Comparison of ENCODE assay signal across 15 cellular contexts in genomic region chr3:127815641-127816605, GRCh38. TPM values are rescaled to one million over a fixed set of nuclear protein-coding genes. Genes with fewer than 3 reads are reported as not detected.
DNase-seq lines count a peak whose midpoint lies in the region; ATAC-seq, FAIRE-seq and TF ChIP-seq lines count a peak whose summit lies in the region.
"Had no signal": no experiment of that assay in that cellular context is flagged by ENCODE, and none has a peak within 500 bp of the region (broad histone marks: within the 10 kb centered on the region; RNA-seq: fewer than 3 reads in every experiment).

No MANE protein-coding gene starts in this region.

- FAIRE-seq in kidney (lab: Jason Lieb, UNC): no peak

- no peaks in the 10 kb centered on the region for H3K27me3 ChIP-seq in hepatocyte
- H3K27me3 ChIP-seq in gastrocnemius medialis: no peaks in the 10 kb centered on the region

- H3K27ac ChIP-seq in hepatocyte (peak overlapping the region; percentile 89), gastrocnemius medialis (peak overlapping the region; percentile 80 to 92 (median 84)), kidney (ENCODE audit: low read depth in 2 of 2, low read length in 2 of 2) (peak overlapping the region in 1 of 2 donors; percentile 53)
- H3K27ac ChIP-seq: prostate gland had no signal

- no peak for TF ChIP-seq POLR2A in gastrocnemius medialis (IDR thresholded peaks at IDR 0.05)

- H2AFZ ChIP-seq in hepatocyte: no peak overlapping the region

- no peaks in the 10 kb centered on the region for H3K9me2 ChIP-seq in hepatocyte (replicated peaks; ENCODE audit: insufficient read depth)

- H3K4me1 ChIP-seq in hepatocyte (ENCODE audit: insufficient read depth): peaks cover 46% of the 10 kb centered on the region
- H3K4me1 ChIP-seq in gastrocnemius medialis: peaks cover 59 to 79% of the 10 kb centered on the region in 2 donors
- H3K4me1 ChIP-seq in kidney (ENCODE audit: control insufficient read depth in 1 of 2, insufficient read depth in 1 of 2, low read depth in 1 of 2, low read length in 2 of 2): peaks cover 18 to 29% of the 10 kb centered on the region in 2 donors

- peak in 2 of 3 experiments; percentile 20 to 68 for DNase-seq in NCI-H1417 (lab: John Stamatoyannopoulos, UW)
- no peak for DNase-seq in NCI-H1417 treated with DMSO at 0.1 percent for 48 hours (lab: John Stamatoyannopoulos, UW)
- DNase-seq in NCI-H2029 treated with DMSO at 0.1 percent for 48 hours (lab: John Stamatoyannopoulos, UW): peak; percentile 50
- DNase-seq in hepatocyte (ENCODE audit: low spot score): peak; percentile 73
- no peak for DNase-seq in gastrocnemius medialis
- DNase-seq in kidney: no peak
- no peak for DNase-seq in amygdala (lab: John Stamatoyannopoulos, UW)
- DNase-seq: 8988T; activated CD8-positive, alpha-beta T cell treated with anti-CD3 and anti-CD28 coated beads, Interleukin-2, amount 10 ng/mL, durations not matched to agents 7 days and 5 days; CD4-positive, CD25-positive, alpha-beta regulatory T cell; EL; midbrain had no signal

- no peaks in the 10 kb centered on the region for H3K9me3 ChIP-seq in hepatocyte (ENCODE audit: low read depth)
- H3K9me3 ChIP-seq in gastrocnemius medialis: no peaks in the 10 kb centered on the region
- no peaks in the 10 kb centered on the region for H3K9me3 ChIP-seq in kidney (ENCODE audit: control insufficient read depth in 1 of 2, low read length in 2 of 2)
- H3K9me3 ChIP-seq: prostate gland had no signal

- H3K4me2 ChIP-seq in hepatocyte: peak overlapping the region; percentile 24

- no peak overlapping the region for H3K4me3 ChIP-seq in hepatocyte
- no peak overlapping the region for H3K4me3 ChIP-seq in gastrocnemius medialis
- H3K4me3 ChIP-seq in kidney (ENCODE audit: low read length in 2 of 2): no peak overlapping the region
- H3K4me3 ChIP-seq: prostate gland had no signal

- ATAC-seq in gastrocnemius medialis: no peak
- no peak for ATAC-seq in HG03520 (IDR thresholded peaks at IDR 0.05; ENCODE audit: unreplicated experiment)
- ATAC-seq: activated CD8-positive, alpha-beta T cell treated with anti-CD3 and anti-CD28 coated beads, Interleukin-2, amount 10 ng/mL, durations not matched to agents 7 days and 5 days; activated T-helper 17 cell treated with anti-CD3 and anti-CD28 coated beads, Interleukin-2, amount 50 U/mL, for 72 hours had no signal

- H3K36me3 ChIP-seq in hepatocyte (replicated peaks; ENCODE audit: insufficient read depth, low read depth) (no peaks in the 10 kb centered on the region), gastrocnemius medialis (peaks cover 0 to 23% of the 10 kb centered on the region in 2 donors), kidney (ENCODE audit: control insufficient read depth in 1 of 2, insufficient read depth in 2 of 2, low read length in 2 of 2) (peaks cover 4 to 12% of the 10 kb centered on the region in 2 donors)
- H3K36me3 ChIP-seq: prostate gland had no signal

- intact Hi-C loops in gastrocnemius medialis (cut with DNase I; ENCODE audit: low total_unique reads): loop anchor here (5.0 kb wide), 1 partner anchor 39 kb away; no protein-coding TSS in a partner anchor
- intact Hi-C loops in kidney (cut with DNase I): no loop called here

- peak overlapping the region in 1 of 2 donors; percentile 23 for H3K9ac ChIP-seq in kidney (ENCODE audit: low read length in 2 of 2)

- H3K79me2 ChIP-seq in hepatocyte: no peaks in the 10 kb centered on the region

- no peak for TF ChIP-seq CTCF in hepatocyte (IDR thresholded peaks at IDR 0.05; ENCODE audit: poor library complexity)
- no peak for TF ChIP-seq CTCF in gastrocnemius medialis (IDR thresholded peaks at IDR 0.05 in 4 of 5, conservative IDR thresholded peaks at IDR 0.05 in 1 of 5)
- no peak for TF ChIP-seq CTCF in kidney (IDR thresholded peaks at IDR 0.05; ENCODE audit: borderline replicate concordance, extremely low read depth, insufficient read depth)

- H4K20me1 ChIP-seq in hepatocyte (ENCODE audit: insufficient read depth, poor library complexity, severe bottlenecking): no peaks in the 10 kb centered on the region

- in situ Hi-C loops in gastrocnemius medialis (cut with MboI; ENCODE audit: low sequenced_read_pairs in 4 of 4): no loop called here

- 81% methylated on average over 23 of the region's 23 CpGs for WGBS in hepatocyte (ENCODE audit: low lambda C conversion rate, missing lambda C conversion rate)

RNA-seq across cellular contexts. Expression of gene MGLL, which starts 6.4 kb away (rescaled TPM):
- total RNA-seq in hepatocyte (5.4 and 7.3 TPM in 2 replicates), gastrocnemius medialis (10 to 100 TPM; 26.5 to 50.2 (median 43.8) TPM), kidney (250 TPM)
- polyA plus RNA-seq in hepatocyte (19.5 and 21.4 TPM in 2 replicates), kidney (ENCODE audit: insufficient read depth, low read depth, low replicate concordance) (74.2 TPM)

Comparison
In these comparisons a context has a peak if more than half of its experiments do, and no peak if none do; other contexts are left out.
1. DNase-seq: peak in NCI-H1417 (2 of 3), NCI-H2029 treated with DMSO at 0.1 percent for 48 hours (single experiment) and hepatocyte (single experiment); none in NCI-H1417 treated with DMSO at 0.1 percent for 48 hours (single experiment), gastrocnemius medialis (0 of 2), kidney (single experiment) and amygdala (0 of 56).